8 cellular contexts compared by ENCODE assay signal in genomic region chr1:966603-967295, GRCh38. TPM values are rescaled to one million over a fixed set of nuclear protein-coding genes. Genes with fewer than 3 reads are reported as not detected.
A peak's percentile ranks its signal among the peaks of the same experiment; 100 is the strongest.
DNase-seq lines count a peak whose midpoint lies in the region; ATAC-seq and TF ChIP-seq lines count a peak whose summit lies in the region.

No MANE protein-coding gene starts in this region.

- no peaks in the 10 kb centered on the region for H3K4me1 Mint-ChIP-seq in CD8-positive, alpha-beta T cell (ENCODE audit: low read depth)
- H3K4me1 Mint-ChIP-seq in mesothelial cell of epicardium: peaks cover 5% of the 10 kb centered on the region

- H3K27ac ChIP-seq in CD8-positive, alpha-beta T cell (ENCODE audit: low read depth, low read length): no peak overlapping the region

- peak; percentile 92 for ATAC-seq in CD8-positive, alpha-beta T cell
- ATAC-seq in GM21423 (IDR thresholded peaks at IDR 0.05; ENCODE audit: unreplicated experiment): peak; percentile 66

- H3K36me3 Mint-ChIP-seq in CD8-positive, alpha-beta T cell: peaks cover 2% of the 10 kb centered on the region
- peaks cover 2% of the 10 kb centered on the region for H3K36me3 Mint-ChIP-seq in mesothelial cell of epicardium

- no peak for TF ChIP-seq CTCF in CD8-positive, alpha-beta T cell (IDR thresholded peaks at IDR 0.05)
- TF ChIP-seq CTCF in mesothelial cell of epicardium (IDR thresholded peaks at IDR 0.05; ENCODE audit: unreplicated experiment): no peak

- CTCF ChIA-PET in CD8-positive, alpha-beta T cell (lab: Charles Lee): interaction anchor here (1.0 to 1.2 kb wide), 2 partner anchors 9 to 18 kb away, joined by 4 to 6 read pairs; no protein-coding TSS in a partner anchor

- H3K27me3 Mint-ChIP-seq in CD8-positive, alpha-beta T cell (ENCODE audit: low read depth): peaks cover 9% of the 10 kb centered on the region
- peaks cover 17% of the 10 kb centered on the region for H3K27me3 Mint-ChIP-seq in mesothelial cell of epicardium (ENCODE audit: low read depth)

- peak overlapping the region; percentile 84 for H3K4me3 Mint-ChIP-seq in CD8-positive, alpha-beta T cell
- H3K4me3 Mint-ChIP-seq in mesothelial cell of epicardium: peak overlapping the region; percentile 69

- H3K4me1 ChIP-seq in CD8-positive, alpha-beta T cell (ENCODE audit: insufficient read depth, low read length): peaks cover 18% of the 10 kb centered on the region

- H3K4me3 ChIP-seq in CD8-positive, alpha-beta T cell (ENCODE audit: low read depth, low read length): peak overlapping the region; percentile 74

- DNase-seq in CD8-positive, alpha-beta T cell: peak; percentile 32 to 87 (median 84)
- peak; percentile 43 for DNase-seq in LHCN-M2 (ENCODE audit: low read depth)
- peak; percentile 90 to 91 for DNase-seq in activated CD4-positive, alpha-beta T cell treated with anti-CD3 and anti-CD28 coated beads, Interleukin-2, amount 50 U/mL, for 48 hours
- DNase-seq in effector CD8-positive, alpha-beta T cell (lab: John Stamatoyannopoulos, UW): peak; percentile 47
- no peak for DNase-seq in mesothelial cell of epicardium (ENCODE audit: low spot score in 2 of 2, unreplicated experiment in 2 of 2)
- peak; percentile 76 to 81 for DNase-seq in stimulated activated CD8-positive, alpha-beta memory T cell treated with anti-CD3 and anti-CD28 coated beads, Interleukin-2, amount 100 ng/mL, for 48 hours (ENCODE audit: low read depth in 2 of 2)
- no peak for DNase-seq in OCI-M2 (lab: John Stamatoyannopoulos, UW; ENCODE audit: unreplicated experiment)

- POLR2A ChIA-PET in CD8-positive, alpha-beta T cell (lab: Charles Lee): interaction anchor here (0.7 to 1.3 kb wide), 4 partner anchors 9 to 47 kb away, joined by 3 to 5 read pairs (median 4); partner anchors contain the start of gene ISG15

- no peaks in the 10 kb centered on the region for H3K9me3 ChIP-seq in CD8-positive, alpha-beta T cell (ENCODE audit: low read length)

- H3K27ac Mint-ChIP-seq in CD8-positive, alpha-beta T cell: peak overlapping the region; percentile 67
- no peak overlapping the region for H3K27ac Mint-ChIP-seq in mesothelial cell of epicardium

- intact Hi-C loops in CD8-positive, alpha-beta T cell (cut with DNase I, micrococcal nuclease): no loop called here

- peaks cover 12% of the 10 kb centered on the region for H3K27me3 ChIP-seq in CD8-positive, alpha-beta T cell (ENCODE audit: insufficient read depth, low read length)

- H3K9me3 Mint-ChIP-seq in CD8-positive, alpha-beta T cell: no peaks in the 10 kb centered on the region
- H3K9me3 Mint-ChIP-seq in mesothelial cell of epicardium: no peaks in the 10 kb centered on the region

- H3K36me3 ChIP-seq in CD8-positive, alpha-beta T cell (ENCODE audit: insufficient read depth, low read length): no peaks in the 10 kb centered on the region

RNA-seq across cellular contexts. Expression of gene PLEKHN1, which starts 0.5 kb away (rescaled TPM):
- total RNA-seq in CD8-positive, alpha-beta T cell: under 1 TPM; 0.56 to 0.60 TPM
- total RNA-seq in LHCN-M2 (2014; rRNA removed) (0.19 and 0.40 TPM in 2 replicates), mesothelial cell of epicardium (33.6 to 36.0 TPM (median 34.4 TPM) in 3 replicates)
- polyA plus RNA-seq in LHCN-M2 (2012): 0.80 TPM

RNA-seq across cellular contexts. Expression of gene KLHL17, which starts 6.4 kb away (rescaled TPM):
- 10 to 100 TPM; 15.2 to 16.1 TPM for total RNA-seq in CD8-positive, alpha-beta T cell
- total RNA-seq in LHCN-M2 (2014; rRNA removed) (13.7 and 22.8 TPM in 2 replicates), mesothelial cell of epicardium (44.7 to 49.8 TPM (median 47.0 TPM) in 3 replicates)
- polyA plus RNA-seq in LHCN-M2 (2012): 6.3 TPM

RNA-seq across cellular contexts. Expression of gene NOC2L, which starts 7.7 kb away (rescaled TPM):
- total RNA-seq in CD8-positive, alpha-beta T cell: 10 to 100 TPM; 54.0 to 54.7 TPM
- total RNA-seq in LHCN-M2 (2014; rRNA removed) (100 and 118 TPM in 2 replicates), mesothelial cell of epicardium (69.3 to 73.1 TPM (median 69.8 TPM) in 3 replicates)
- 62.0 TPM for polyA plus RNA-seq in LHCN-M2 (2012)

RNA-seq across cellular contexts. Expression of gene PERM1, which starts 15.1 kb away (rescaled TPM):
- under 1 TPM in 1 of 2 experiments, not detected in 1; 0.08 TPM for total RNA-seq in CD8-positive, alpha-beta T cell
- total RNA-seq in LHCN-M2 (2014; rRNA removed) (not detected in 2 replicates), mesothelial cell of epicardium (1.6 to 2.8 TPM (median 2.7 TPM) in 3 replicates)
- polyA plus RNA-seq in LHCN-M2 (2012): 0.12 TPM

RNA-seq across cellular contexts. Expression of gene HES4, which starts 33.1 kb away (rescaled TPM):
- total RNA-seq in CD8-positive, alpha-beta T cell: 10 to 100 TPM; 26.0 to 30.9 TPM
- 2.4 and 2.9 TPM in 2 replicates for total RNA-seq in LHCN-M2 (2014; rRNA removed)
- 2.7 TPM for polyA plus RNA-seq in LHCN-M2 (2012)
- 87.7 to 92.1 TPM (median 92.0 TPM) in 3 replicates for total RNA-seq in mesothelial cell of epicardium

Comparison
In these comparisons a context has a peak if more than half of its experiments do, and no peak if none do; other contexts are left out.
1. DNase-seq: peak in CD8-positive, alpha-beta T cell (7 of 7), LHCN-M2 (single experiment), activated CD4-positive, alpha-beta T cell treated with anti-CD3 and anti-CD28 coated beads, Interleukin-2, amount 50 U/mL, for 48 hours (2 of 2), effector CD8-positive, alpha-beta T cell (single experiment) and stimulated activated CD8-positive, alpha-beta memory T cell treated with anti-CD3 and anti-CD28 coated beads, Interleukin-2, amount 100 ng/mL, for 48 hours (2 of 2); none in mesothelial cell of epicardium (0 of 2) and OCI-M2 (single experiment).
2. RNA of gene PLEKHN1, which starts 0.5 kb away (total RNA-seq): 33.6 to 36.0 TPM in mesothelial cell of epicardium; 0.56 to 0.60 TPM in CD8-positive, alpha-beta T cell and 0.19 to 0.40 TPM in LHCN-M2; every median in the first group is over 10 times any median in the second.